In genomic region chr16:11679941-11680911, GRCh38 we compare ENCODE assay signal across 14 cellular contexts. TPM values are rescaled to one million over a fixed set of nuclear protein-coding genes. Genes with fewer than 3 reads are reported as not detected.
DNase-seq lines count a peak whose midpoint lies in the region; ATAC-seq and TF ChIP-seq lines count a peak whose summit lies in the region.
"Had no signal": no experiment of that assay in that cellular context is flagged by ENCODE, and none has a peak within 500 bp of the region (broad histone marks: within the 10 kb centered on the region; RNA-seq: fewer than 3 reads in every experiment).

No MANE protein-coding gene starts in this region.

- intact Hi-C loops in activated CD8-positive, alpha-beta T cell treated with anti-CD3 and anti-CD28 coated beads for 36 hours (cut with micrococcal nuclease) = no loop called here
- intact Hi-C loops in prostate gland (cut with DNase I) = no loop called here

- peak overlapping the region; percentile 15 for H3K27ac ChIP-seq in thymus (ENCODE audit: low read depth)
- H3K27ac ChIP-seq in prostate gland = no peak overlapping the region

- peaks cover 6% of the 10 kb centered on the region for H3K4me1 ChIP-seq in thymus (ENCODE audit: control insufficient read depth, insufficient read depth, low read length)
- H3K4me1 ChIP-seq in prostate gland (replicated peaks) = no peaks in the 10 kb centered on the region

- H3K36me3 ChIP-seq in thymus (ENCODE audit: control insufficient read depth, insufficient read depth) (peaks cover 87% of the 10 kb centered on the region), prostate gland (peaks cover 0 to 9% of the 10 kb centered on the region in 2 donors)

- peaks cover 54% of the 10 kb centered on the region for H3K4me1 Mint-ChIP-seq in activated naive CD4-positive, alpha-beta T cell treated with anti-CD3 and anti-CD28 coated beads, Interleukin-2, amount 50 U/mL, for 24 hours
- peaks cover 69% of the 10 kb centered on the region for H3K4me1 Mint-ChIP-seq in activated CD8-positive, alpha-beta T cell treated with anti-CD3 and anti-CD28 coated beads for 36 hours (ENCODE audit: low read depth)
- peaks cover 63% of the 10 kb centered on the region for H3K4me1 Mint-ChIP-seq in memory B cell

- no peak overlapping the region for H3K4me3 Mint-ChIP-seq in activated naive CD4-positive, alpha-beta T cell treated with anti-CD3 and anti-CD28 coated beads, Interleukin-2, amount 50 U/mL, for 24 hours
- no peak overlapping the region for H3K4me3 Mint-ChIP-seq in activated CD8-positive, alpha-beta T cell treated with anti-CD3 and anti-CD28 coated beads for 36 hours
- H3K4me3 Mint-ChIP-seq in memory B cell = peak overlapping the region; percentile 40

- POLR2A ChIA-PET in activated CD8-positive, alpha-beta T cell treated with anti-CD3 and anti-CD28 coated beads for 36 hours (lab: Charles Lee) = interaction anchor here (1.1 to 2.1 kb wide), 2 partner anchors 11 to 160 kb away, joined by 3 to 7 read pairs; partner anchors contain the start of gene SNN

- CTCF ChIA-PET in activated CD8-positive, alpha-beta T cell treated with anti-CD3 and anti-CD28 coated beads for 36 hours (lab: Charles Lee) = interaction anchor here (1.1 kb wide), 1 partner anchor 274 kb away, joined by 4 read pairs; no protein-coding TSS in a partner anchor

- TF ChIP-seq POLR2A in prostate gland (IDR thresholded peaks at IDR 0.05) = no peak

- 87% methylated on average over 12 of the region's 12 CpGs for WGBS in thymus
- WGBS in prostate gland = 69% methylated on average over 12 of the region's 12 CpGs

- H3K27me3 ChIP-seq in thymus (ENCODE audit: control insufficient read depth, insufficient read depth) (no peaks in the 10 kb centered on the region), prostate gland (replicated peaks; ENCODE audit: insufficient read depth) (no peaks in the 10 kb centered on the region)

- H3K27me3 Mint-ChIP-seq in activated naive CD4-positive, alpha-beta T cell treated with anti-CD3 and anti-CD28 coated beads, Interleukin-2, amount 50 U/mL, for 24 hours = no peaks in the 10 kb centered on the region
- H3K27me3 Mint-ChIP-seq in activated CD8-positive, alpha-beta T cell treated with anti-CD3 and anti-CD28 coated beads for 36 hours = no peaks in the 10 kb centered on the region
- H3K27me3 Mint-ChIP-seq in memory B cell = no peaks in the 10 kb centered on the region

- H3K9me3 ChIP-seq in thymus (ENCODE audit: control insufficient read depth) = no peaks in the 10 kb centered on the region
- no peaks in the 10 kb centered on the region for H3K9me3 ChIP-seq in prostate gland

- no peak for ATAC-seq in activated CD8-positive, alpha-beta T cell treated with anti-CD3 and anti-CD28 coated beads for 36 hours
- peak; percentile 20 for ATAC-seq in memory B cell (ENCODE audit: low read depth)
- ATAC-seq: left colon had no signal

- no peak for DNase-seq in activated naive CD4-positive, alpha-beta T cell treated with anti-CD3 and anti-CD28 coated beads, Interleukin-2, amount 50 U/mL, for 16 hours
- no peak for DNase-seq in activated CD8-positive, alpha-beta T cell treated with anti-CD3 and anti-CD28 coated beads for 36 hours
- no peak for DNase-seq in memory B cell (ENCODE audit: low spot score in 2 of 2)
- no peak for DNase-seq in NCI-H526 (lab: John Stamatoyannopoulos, UW)
- no peak for DNase-seq in prostate gland (ENCODE audit: low spot score)
- DNase-seq in SKM-1 (lab: John Stamatoyannopoulos, UW; ENCODE audit: unreplicated experiment) = no peak
- DNase-seq: activated CD4-positive, alpha-beta T cell treated with anti-CD3 and anti-CD28 coated beads for 1 hour; amniotic stem cell; effector memory CD4-positive, alpha-beta T cell; left colon; NCI-H1436; NCI-H524 treated with DMSO at 0.1 percent for 48 hours had no signal

- peaks cover 5% of the 10 kb centered on the region for H3K36me3 Mint-ChIP-seq in activated naive CD4-positive, alpha-beta T cell treated with anti-CD3 and anti-CD28 coated beads, Interleukin-2, amount 50 U/mL, for 24 hours
- peaks cover 33% of the 10 kb centered on the region for H3K36me3 Mint-ChIP-seq in activated CD8-positive, alpha-beta T cell treated with anti-CD3 and anti-CD28 coated beads for 36 hours (ENCODE audit: low read depth)
- peaks cover 16% of the 10 kb centered on the region for H3K36me3 Mint-ChIP-seq in memory B cell

- H3K9me3 Mint-ChIP-seq in activated naive CD4-positive, alpha-beta T cell treated with anti-CD3 and anti-CD28 coated beads, Interleukin-2, amount 50 U/mL, for 24 hours = no peaks in the 10 kb centered on the region
- H3K9me3 Mint-ChIP-seq in activated CD8-positive, alpha-beta T cell treated with anti-CD3 and anti-CD28 coated beads for 36 hours = no peaks in the 10 kb centered on the region
- H3K9me3 Mint-ChIP-seq in memory B cell = no peaks in the 10 kb centered on the region

- TF ChIP-seq CTCF in activated CD8-positive, alpha-beta T cell treated with anti-CD3 and anti-CD28 coated beads for 36 hours (IDR thresholded peaks at IDR 0.05) = no peak
- TF ChIP-seq CTCF in prostate gland (IDR thresholded peaks at IDR 0.05) = no peak

- H3K27ac Mint-ChIP-seq in activated naive CD4-positive, alpha-beta T cell treated with anti-CD3 and anti-CD28 coated beads, Interleukin-2, amount 50 U/mL, for 24 hours = peak overlapping the region; percentile 81
- peak overlapping the region; percentile 83 for H3K27ac Mint-ChIP-seq in activated CD8-positive, alpha-beta T cell treated with anti-CD3 and anti-CD28 coated beads for 36 hours
- H3K27ac Mint-ChIP-seq in memory B cell = peak overlapping the region; percentile 99

- H3K4me3 ChIP-seq in thymus (ENCODE audit: low read length) (no peak overlapping the region), prostate gland (no peak overlapping the region)

RNA-seq across cellular contexts. Expression of gene SNN, which starts 12.0 kb away (rescaled TPM):
- total RNA-seq in activated CD8-positive, alpha-beta T cell treated with anti-CD3 and anti-CD28 coated beads for 36 hours = 1 to 10 TPM; 8.2 to 9.5 TPM
- polyA plus RNA-seq in thymus = 21.6 TPM
- total RNA-seq in prostate gland = 10 to 100 TPM; 20.8 TPM
